ENCODE assay signal across 17 cellular contexts in genomic region chr6:105210932-105211531, GRCh38. TPM values are rescaled to one million over a fixed set of nuclear protein-coding genes. Genes with fewer than 3 reads are reported as not detected.
DNase-seq lines count a peak whose midpoint lies in the region; ATAC-seq and TF ChIP-seq lines count a peak whose summit lies in the region.
"Had no signal": no experiment of that assay in that cellular context is flagged by ENCODE, and none has a peak within 500 bp of the region (broad histone marks: within the 10 kb centered on the region; RNA-seq: fewer than 3 reads in every experiment).

No MANE protein-coding gene starts in this region.

- peaks cover 54% of the 10 kb centered on the region for H3K4me1 ChIP-seq in PC-3 (ENCODE audit: insufficient read depth, low read length)

- POLR2A ChIA-PET in HEK293T (lab: Yijun Ruan, JAX) = no interaction called here
- POLR2A ChIA-PET in PC-3 (lab: Charles Lee; ENCODE audit: unreplicated experiment) = no interaction called here

- no peaks in the 10 kb centered on the region for H4K20me1 ChIP-seq in PC-3 (ENCODE audit: low read length)

- CTCF ChIA-PET in Calu3 (lab: Charles Lee) (interaction anchor here (1.2 kb wide), 1 partner anchor 26 kb away, joined by 3 read pairs; no protein-coding TSS in a partner anchor), HEK293T (lab: Yijun Ruan, JAX) (interaction anchor here (0.7 to 1.3 kb wide), 3 partner anchors 14 to 192 kb away, joined by 3 read pairs; partner anchors contain the start of gene PREP), PC-3 (lab: Charles Lee) (no interaction called here)

- peaks cover 10% of the 10 kb centered on the region for H3K36me3 Mint-ChIP-seq in Calu3 (ENCODE audit: insufficient read depth, unreplicated experiment)
- H3K36me3 Mint-ChIP-seq: CD4-positive, CD25-positive, alpha-beta regulatory T cell; T-cell had no signal

- peak overlapping the region; percentile 47; the same call in 1 of the 2 replicates for H2AFZ ChIP-seq in PC-3 (ENCODE audit: low read length)

- peak overlapping the region; percentile 66 for H3K9ac ChIP-seq in PC-3 (ENCODE audit: low read length)

- H3K79me2 ChIP-seq in PC-3 (ENCODE audit: low read length) = no peaks in the 10 kb centered on the region

- H3K9me2 ChIP-seq in PC-3 (replicated peaks; ENCODE audit: low read length) = no peaks in the 10 kb centered on the region

- peak overlapping the region; percentile 94 for H3K27ac ChIP-seq in PC-3 (ENCODE audit: low read length)
- peak overlapping the region; percentile 86 for H3K27ac ChIP-seq in epithelial cell of prostate

- H3K4me1 Mint-ChIP-seq in Calu3 (ENCODE audit: low read depth, unreplicated experiment) = peaks cover 32% of the 10 kb centered on the region
- H3K4me1 Mint-ChIP-seq: CD4-positive, CD25-positive, alpha-beta regulatory T cell; T-cell had no signal

- TF ChIP-seq CTCF in Calu3 (IDR thresholded peaks at IDR 0.05; ENCODE audit: unreplicated experiment) (no peak), PC-3 (conservative IDR thresholded peaks at IDR 0.05; ENCODE audit: low read depth, low read length) (no peak)

- no peak overlapping the region for H3K4me3 Mint-ChIP-seq in Calu3 (ENCODE audit: low read depth, unreplicated experiment)
- H3K4me3 Mint-ChIP-seq: CD4-positive, CD25-positive, alpha-beta regulatory T cell; T-cell had no signal

- no peaks in the 10 kb centered on the region for H3K27me3 ChIP-seq in PC-3 (ENCODE audit: low read length)
- H3K27me3 ChIP-seq: SJSA1 had no signal

- no peaks in the 10 kb centered on the region for H3K27me3 Mint-ChIP-seq in Calu3 (ENCODE audit: unreplicated experiment)

- H3K9me3 Mint-ChIP-seq in Calu3 (ENCODE audit: low read depth, unreplicated experiment) = peaks cover 4% of the 10 kb centered on the region
- H3K9me3 Mint-ChIP-seq: T-cell had no signal

- H3K36me3 ChIP-seq in PC-3 (ENCODE audit: low read depth, low read length) = no peaks in the 10 kb centered on the region
- H3K36me3 ChIP-seq: SJSA1 had no signal

- H3K27ac Mint-ChIP-seq in Calu3 (ENCODE audit: unreplicated experiment) = peak overlapping the region; percentile 13
- H3K27ac Mint-ChIP-seq: CD4-positive, CD25-positive, alpha-beta regulatory T cell; T-cell had no signal

- H3F3A ChIP-seq in PC-3 (ENCODE audit: low read length, unreplicated experiment) = peaks cover 13% of the 10 kb centered on the region

- no TSS peak for BruUV-seq in Calu3 (replicated peaks; lab: Mats Ljungman, UMichigan)
- no TSS peak for BruUV-seq in PC-3 (replicated peaks; lab: Mats Ljungman, UMichigan)

- no peaks in the 10 kb centered on the region for H3K9me3 ChIP-seq in PC-3 (ENCODE audit: low read length)
- H3K9me3 ChIP-seq: SJSA1 had no signal

- no peak for ATAC-seq in PC-3
- ATAC-seq in HG02571 (IDR thresholded peaks at IDR 0.05; ENCODE audit: unreplicated experiment) = no peak
- ATAC-seq: T-cell had no signal

- peak overlapping the region; percentile 47; the same call in 1 of the 2 replicates for H3K4me3 ChIP-seq in PC-3 (ENCODE audit: low read length)
- H3K4me3 ChIP-seq: SJSA1 had no signal

- peak overlapping the region; percentile 76 for H3K4me2 ChIP-seq in PC-3 (ENCODE audit: low read length)

- intact Hi-C loops in Calu3 (cut with micrococcal nuclease; ENCODE audit: unreplicated experiment) = no loop called here
- intact Hi-C loops in PC-3 (cut with micrococcal nuclease) = loop anchor here (2.0 kb wide), 1 partner anchor 32 kb away; no protein-coding TSS in a partner anchor

- DNase-seq in Calu3 = no peak
- DNase-seq in HEK293T (ENCODE audit: extremely low spot score) = no peak
- no peak for DNase-seq in PC-3
- no peak for DNase-seq in epithelial cell of prostate (ENCODE audit: low read depth, low spot score)
- DNase-seq in MV-4-11 (lab: John Stamatoyannopoulos, UW) = no peak
- DNase-seq in activated gamma-delta T cell (lab: John Stamatoyannopoulos, UW) = no peak
- DNase-seq in anterior cingulate cortex (lab: John Stamatoyannopoulos, UW) = no peak
- DNase-seq: ACHN, DMS79, GOT3, Kasumi-1, NCI-H1436 treated with DMSO at 0.1 percent for 48 hours, NCI-H2081 treated with DMSO at 0.1 percent for 48 hours, T-cell had no signal

TF ChIP-seq in HEK293T, 16 proteins besides CTCF, POLR2A, EP300 and RAD21:
- TF ChIP-seq SUZ12 (IDR thresholded peaks at IDR 0.05) = no peak
- TF ChIP-seq L3MBTL2 (conservative IDR thresholded peaks at IDR 0.05) = no peak
- TF ChIP-seq FOXM1 (IDR thresholded peaks at IDR 0.05; ENCODE audit: borderline replicate concordance) = no peak
- peak; percentile 59; the same call in 1 of the 2 replicates for TF ChIP-seq FOXA1 (IDR thresholded peaks at IDR 0.05)
- TF ChIP-seq ARNT (IDR thresholded peaks at IDR 0.05) = no peak
- no peak for TF ChIP-seq HDGF (IDR thresholded peaks at IDR 0.05; ENCODE audit: borderline replicate concordance)
- TF ChIP-seq PKNOX1 (IDR thresholded peaks at IDR 0.05) = peak; percentile 55
- TF ChIP-seq ELF4 (IDR thresholded peaks at IDR 0.05) = no peak
- no peak for TF ChIP-seq CTBP1 (IDR thresholded peaks at IDR 0.05; ENCODE audit: borderline replicate concordance)
- TF ChIP-seq SP1 (IDR thresholded peaks at IDR 0.05) = no peak

RNA-seq across cellular contexts. Expression of gene POPDC3, which starts 31.2 kb away (rescaled TPM):
- 2.8 and 3.8 TPM in 2 replicates for total RNA-seq in Calu3 (2022)
- 31.6 and 41.4 TPM in 2 replicates for total RNA-seq in PC-3 (2014; rRNA removed)
- total RNA-seq: CD4-positive, CD25-positive, alpha-beta regulatory T cell; T-cell had no signal
